ENCODE assay signal across 28 cellular contexts in genomic region chr18:45851196-45851925, GRCh38. TPM values are rescaled to one million over a fixed set of nuclear protein-coding genes. Genes with fewer than 3 reads are reported as not detected.
DNase-seq lines count a peak whose midpoint lies in the region; ATAC-seq, FAIRE-seq and TF ChIP-seq lines count a peak whose summit lies in the region.
"Had no signal": no experiment of that assay in that cellular context is flagged by ENCODE, and none has a peak within 500 bp of the region (broad histone marks: within the 10 kb centered on the region; RNA-seq: fewer than 3 reads in every experiment).

No MANE protein-coding gene starts in this region.

- intact Hi-C loops in activated CD8-positive, alpha-beta T cell treated with anti-CD3 and anti-CD28 coated beads for 36 hours (cut with micrococcal nuclease) = no loop called here

- CTCF ChIA-PET in activated CD8-positive, alpha-beta T cell treated with anti-CD3 and anti-CD28 coated beads for 36 hours (lab: Charles Lee) = interaction anchor here (1.0 to 5.1 kb wide), 4 partner anchors 12 to 185 kb away, joined by 3 to 27 read pairs (median 7); partner anchors contain the start of gene SLC14A1

- POLR2A ChIA-PET in activated CD8-positive, alpha-beta T cell treated with anti-CD3 and anti-CD28 coated beads for 36 hours (lab: Charles Lee) = no interaction called here

- H3K4me3 Mint-ChIP-seq in activated CD8-positive, alpha-beta T cell treated with anti-CD3 and anti-CD28 coated beads for 36 hours = no peak overlapping the region
- H3K4me3 Mint-ChIP-seq in nephron progenitor cell = no peak overlapping the region
- H3K4me3 Mint-ChIP-seq: activated naive CD8-positive, alpha-beta T cell treated with anti-CD3 and anti-CD28 coated beads, Interleukin-2, amount 10 ng/mL, durations not matched to agents 7 days and 5 days; CD4-positive, CD25-positive, alpha-beta regulatory T cell had no signal

- H3K27me3 Mint-ChIP-seq in activated CD8-positive, alpha-beta T cell treated with anti-CD3 and anti-CD28 coated beads for 36 hours = no peaks in the 10 kb centered on the region
- peaks cover 4% of the 10 kb centered on the region for H3K27me3 Mint-ChIP-seq in nephron progenitor cell (ENCODE audit: low read depth, poor library complexity)
- H3K27me3 Mint-ChIP-seq: activated naive CD8-positive, alpha-beta T cell treated with anti-CD3 and anti-CD28 coated beads, Interleukin-2, amount 10 ng/mL, durations not matched to agents 7 days and 5 days; CD4-positive, CD25-positive, alpha-beta regulatory T cell had no signal

- H4K20me1 ChIP-seq in BLaER1 treated with 17β-estradiol and CSF1 and Interleukin-3, amounts not matched to agents 10 nM and 100 nM = peaks cover 0 to 58% (median 4%) of the 10 kb centered on the region in 11 experiments; a peak in 10 of 22 replicates

- H3K36me3 ChIP-seq in BLaER1 treated with 17β-estradiol and CSF1 and Interleukin-3, amounts not matched to agents 10 nM and 100 nM = peaks cover 45 to 79% (median 56%) of the 10 kb centered on the region in 11 experiments
- peaks cover 0 to 73% of the 10 kb centered on the region in 2 donors for H3K36me3 ChIP-seq in gastroesophageal sphincter

- ATAC-seq in activated CD8-positive, alpha-beta T cell treated with anti-CD3 and anti-CD28 coated beads for 36 hours = no peak
- peak; percentile 81 for ATAC-seq in gastroesophageal sphincter

- peaks cover 13% of the 10 kb centered on the region for H3K36me3 Mint-ChIP-seq in activated CD8-positive, alpha-beta T cell treated with anti-CD3 and anti-CD28 coated beads for 36 hours (ENCODE audit: low read depth)
- peaks cover 51% of the 10 kb centered on the region for H3K36me3 Mint-ChIP-seq in nephron progenitor cell (ENCODE audit: low read depth)

- no peaks in the 10 kb centered on the region for H3K9me3 ChIP-seq in BLaER1 treated with 17β-estradiol and CSF1 and Interleukin-3, amounts not matched to agents 10 nM and 100 nM (replicated peaks in 1 of 11)
- no peaks in the 10 kb centered on the region for H3K9me3 ChIP-seq in gastroesophageal sphincter

- no peak overlapping the region for H3K4me3 ChIP-seq in BLaER1 treated with 17β-estradiol and CSF1 and Interleukin-3, amounts not matched to agents 10 nM and 100 nM
- H3K4me3 ChIP-seq in gastroesophageal sphincter = no peak overlapping the region
- H3K4me3 ChIP-seq: PC-9 had no signal

- FAIRE-seq in GM12891 (lab: Jason Lieb, UNC) = no peak
- FAIRE-seq: colon, frontal cortex, GM18507, H1, keratinocyte, urothelium cell line had no signal

- WGBS in gastroesophageal sphincter (ENCODE audit: low coverage in 1 of 2), 2 donors = 30 to 50% methylated on average over 6 to 10 of the region's 10 CpGs

- no peak for DNase-seq in activated CD8-positive, alpha-beta T cell treated with anti-CD3 and anti-CD28 coated beads for 36 hours
- DNase-seq in nephron progenitor cell (no peak), GM12891 (ENCODE audit: insufficient read length, low spot score) (no peak), COLO829 (ENCODE audit: low spot score) (no peak)
- DNase-seq in stimulated activated naive CD4-positive, alpha-beta T cell (lab: John Stamatoyannopoulos, UW) = no peak
- DNase-seq: activated CD4-positive, alpha-beta T cell treated with anti-CD3 and anti-CD28 coated beads, Interleukin-2, amount 50 U/mL, for 48 hours; activated CD4-positive, CD25-positive, alpha-beta regulatory T cell; activated naive CD8-positive, alpha-beta T cell treated with anti-CD3 and anti-CD28 coated beads, Interleukin-2, amount 10 ng/mL, durations not matched to agents 7 days and 5 days; CD4-positive, CD25-positive, alpha-beta regulatory T cell; DMS153; effector CD8-positive, alpha-beta T cell; erythroblast; KBM-7; MM.1S; NCI-H1417; NCI-H510A treated with DMSO at 0.1 percent for 48 hours; NK-92 treated with Interleukin-12 subunit alpha and Interleukin-12 subunit beta, amount 100 ng/mL, for 24 hours; occipital lobe; PC-9 had no signal

- no peak for TF ChIP-seq POLR2A in gastroesophageal sphincter (IDR thresholded peaks at IDR 0.05)
- no peak for TF ChIP-seq POLR2A in GM12891 (IDR thresholded peaks at IDR 0.05; ENCODE audit: low read depth, low read length)

- peak overlapping the region in 7 of 11 experiments; percentile 31 to 59 (median 45); a peak in 10 of 22 replicates for H3K4me2 ChIP-seq in BLaER1 treated with 17β-estradiol and CSF1 and Interleukin-3, amounts not matched to agents 10 nM and 100 nM
- H3K4me2 ChIP-seq: PC-9 had no signal

- peaks cover 0 to 33% (median 23%) of the 10 kb centered on the region in 10 experiments; a peak in 14 of 20 replicates for H3K4me1 ChIP-seq in BLaER1 treated with 17β-estradiol and CSF1 and Interleukin-3, amounts not matched to agents 10 nM and 100 nM
- peaks cover 0 to 13% (median 6%) of the 10 kb centered on the region in 3 donors for H3K4me1 ChIP-seq in gastroesophageal sphincter

- TF ChIP-seq CTCF in activated CD8-positive, alpha-beta T cell treated with anti-CD3 and anti-CD28 coated beads for 36 hours (IDR thresholded peaks at IDR 0.05) = no peak
- TF ChIP-seq CTCF in gastroesophageal sphincter (IDR thresholded peaks at IDR 0.05) (no peak), nephron progenitor cell (IDR thresholded peaks at IDR 0.05) (no peak)

- TF ChIP-seq EP300 in gastroesophageal sphincter (IDR thresholded peaks at IDR 0.05) = no peak

- peak overlapping the region; percentile 10 for H3K27ac Mint-ChIP-seq in activated CD8-positive, alpha-beta T cell treated with anti-CD3 and anti-CD28 coated beads for 36 hours
- H3K27ac Mint-ChIP-seq in nephron progenitor cell = peak overlapping the region; percentile 36
- H3K27ac Mint-ChIP-seq: activated naive CD8-positive, alpha-beta T cell treated with anti-CD3 and anti-CD28 coated beads, Interleukin-2, amount 10 ng/mL, durations not matched to agents 7 days and 5 days; CD4-positive, CD25-positive, alpha-beta regulatory T cell had no signal

- no peaks in the 10 kb centered on the region for H3K9me3 Mint-ChIP-seq in activated CD8-positive, alpha-beta T cell treated with anti-CD3 and anti-CD28 coated beads for 36 hours
- H3K9me3 Mint-ChIP-seq in nephron progenitor cell = no peaks in the 10 kb centered on the region
- H3K9me3 Mint-ChIP-seq: activated naive CD8-positive, alpha-beta T cell treated with anti-CD3 and anti-CD28 coated beads, Interleukin-2, amount 10 ng/mL, durations not matched to agents 7 days and 5 days; CD4-positive, CD25-positive, alpha-beta regulatory T cell had no signal

- H3K9ac ChIP-seq in BLaER1 treated with 17β-estradiol and CSF1 and Interleukin-3, amounts not matched to agents 10 nM and 100 nM = no peak overlapping the region

- no peak overlapping the region for H3K27ac ChIP-seq in BLaER1 treated with 17β-estradiol and CSF1 and Interleukin-3, amounts not matched to agents 10 nM and 100 nM
- H3K27ac ChIP-seq in gastroesophageal sphincter = peak overlapping the region in 2 of 4 donors; percentile 3 to 10
- H3K27ac ChIP-seq: PC-9 had no signal

- peaks cover 11% of the 10 kb centered on the region for H3K4me1 Mint-ChIP-seq in activated CD8-positive, alpha-beta T cell treated with anti-CD3 and anti-CD28 coated beads for 36 hours (ENCODE audit: low read depth)
- H3K4me1 Mint-ChIP-seq in nephron progenitor cell = peaks cover 7% of the 10 kb centered on the region

- peaks cover 0 to 29% (median 10%) of the 10 kb centered on the region in 11 experiments; a peak in 11 of 22 replicates for H3K27me3 ChIP-seq in BLaER1 treated with 17β-estradiol and CSF1 and Interleukin-3, amounts not matched to agents 10 nM and 100 nM
- H3K27me3 ChIP-seq in gastroesophageal sphincter = no peaks in the 10 kb centered on the region

TF ChIP-seq in GM12891, 5 proteins besides CTCF, POLR2A, EP300 and RAD21:
- TF ChIP-seq POU2F2 (IDR thresholded peaks at IDR 0.05; ENCODE audit: low read depth, low read length) = no peak
- TF ChIP-seq POLR2AphosphoS5 (IDR thresholded peaks at IDR 0.05; ENCODE audit: low read depth, low read length) = no peak

RNA-seq across cellular contexts. Expression of gene SIGLEC15, which starts 25.9 kb away (rescaled TPM):
- not detected for total RNA-seq in activated CD8-positive, alpha-beta T cell treated with anti-CD3 and anti-CD28 coated beads for 36 hours
- under 1 TPM in 1 of 4 donors, not detected in 3; 0.52 TPM for total RNA-seq in gastroesophageal sphincter
- polyA plus RNA-seq in GM12891 (2012; ENCODE audit: low read depth, missing spikeins) = 0.14 TPM
- total RNA-seq: activated naive CD8-positive, alpha-beta T cell treated with anti-CD3 and anti-CD28 coated beads, Interleukin-2, amount 10 ng/mL, durations not matched to agents 7 days and 5 days; CD4-positive, CD25-positive, alpha-beta regulatory T cell; frontal cortex; occipital lobe; temporal lobe had no signal
- polyA plus RNA-seq: keratinocyte had no signal
